22 cellular contexts compared by ENCODE assay signal in genomic region chr19:39828015-39828633, GRCh38. TPM values are rescaled to one million over a fixed set of nuclear protein-coding genes. Genes with fewer than 3 reads are reported as not detected.
DNase-seq lines count a peak whose midpoint lies in the region; ATAC-seq, FAIRE-seq and TF ChIP-seq lines count a peak whose summit lies in the region.
"Had no signal": no experiment of that assay in that cellular context is flagged by ENCODE, and none has a peak within 500 bp of the region (broad histone marks: within the 10 kb centered on the region; RNA-seq: fewer than 3 reads in every experiment).

No MANE protein-coding gene starts in this region.

- FAIRE-seq in K562 (lab: Jason Lieb, UNC), result no peak
- FAIRE-seq: astrocyte had no signal

- DNase-seq in NCI-H526 (lab: John Stamatoyannopoulos, UW) (peak; percentile 31 to 70), NCI-H526 treated with DMSO at 0.1 percent for 48 hours (lab: John Stamatoyannopoulos, UW) (no peak), NCI-H82 treated with DMSO at 0.1 percent for 48 hours (lab: John Stamatoyannopoulos, UW; ENCODE audit: unreplicated experiment) (peak; percentile 27), K562 (ENCODE audit: extremely low read depth in 1 of 4, low spot score in 3 of 4) (no peak), gastrocnemius medialis (peak in 1 of 2 donors; percentile 58), NOMO-1 treated with DMSO at 0.1 percent for 48 hours (lab: John Stamatoyannopoulos, UW; ENCODE audit: unreplicated experiment) (no peak), G401 (ENCODE audit: low spot score) (no peak), NK-92 (lab: John Stamatoyannopoulos, UW; ENCODE audit: unreplicated experiment) (no peak)
- DNase-seq: 8988T, Caco-2, dermis blood vessel endothelial cell, GOT3, KG1, left ventricle myocardium inferior, T-helper 1 cell had no signal

- POLR2A ChIA-PET in K562 (lab: Yijun Ruan, JAX), result interaction anchor here (0.7 to 1.0 kb wide), 2 partner anchors 13 kb away, joined by 3 read pairs; no protein-coding TSS in a partner anchor

- TF ChIP-seq CTCF in K562 (IDR thresholded peaks at IDR 0.05 in 2 of 3, conservative IDR thresholded peaks at IDR 0.05 in 1 of 3; ENCODE audit: insufficient read depth in 2 of 3, low read depth in 1 of 3, low read length in 3 of 3) (no peak), gastrocnemius medialis (IDR thresholded peaks at IDR 0.05 in 4 of 5, conservative IDR thresholded peaks at IDR 0.05 in 1 of 5) (no peak)

- TF ChIP-seq EP300 in K562 (IDR thresholded peaks at IDR 0.05; ENCODE audit: low read length), result no peak

- no peak for ATAC-seq in K562
- ATAC-seq in gastrocnemius medialis, result no peak
- ATAC-seq: activated T-helper 17 cell treated with anti-CD3 and anti-CD28 coated beads, Interleukin-2, amount 50 U/mL, for 72 hours; Panc1 had no signal

- no peak overlapping the region for H3K4me3 ChIP-seq in K562
- H3K4me3 ChIP-seq in gastrocnemius medialis, result no peak overlapping the region
- H3K4me3 ChIP-seq: left ventricle myocardium inferior, tibial artery had no signal

- H3K27ac ChIP-seq in K562 (ENCODE audit: extremely low read depth, low read depth, low read length) (no peak overlapping the region), gastrocnemius medialis (peak overlapping the region; percentile 38 to 99 (median 71))
- H3K27ac ChIP-seq: left ventricle myocardium inferior, tibial artery had no signal

- H3K27me3 ChIP-seq in K562 (ENCODE audit: control insufficient read depth in 2 of 2, insufficient read depth in 2 of 2, low read length in 2 of 2), result no peaks in the 10 kb centered on the region
- no peaks in the 10 kb centered on the region for H3K27me3 ChIP-seq in gastrocnemius medialis
- H3K27me3 ChIP-seq: tibial artery had no signal

- in situ Hi-C loops in K562 (cut with MboI), result no loop called here
- in situ Hi-C loops in gastrocnemius medialis (cut with MboI; ENCODE audit: low sequenced_read_pairs in 4 of 4), result loop anchor here in 2 of 4 donors (25.0 kb wide), 2 partner anchors 291 to 391 kb away; partner anchors contain the start of genes RPS16 (in 2 of the 2), SUPT5H (in 2 of the 2), EID2 (in 1 of the 2) and EID2B (in 1 of the 2)
- in situ Hi-C loops in G401 (cut with HindIII; ENCODE audit: low sequenced_read_pairs), result no loop called here

- no peaks in the 10 kb centered on the region for H4K20me1 ChIP-seq in K562 (replicated peaks; ENCODE audit: control insufficient read depth, insufficient read depth, low read length)

- H3K36me3 ChIP-seq in K562 (ENCODE audit: control insufficient read depth, insufficient read depth, low read length) (peaks cover 76% of the 10 kb centered on the region), gastrocnemius medialis (peaks cover 0 to 55% of the 10 kb centered on the region in 2 donors)

- TF ChIP-seq POLR2A in K562 (conservative IDR thresholded peaks at IDR 0.05) (no peak), gastrocnemius medialis (IDR thresholded peaks at IDR 0.05) (no peak)

- H3K9me3 ChIP-seq in K562 (replicated peaks; ENCODE audit: control insufficient read depth, insufficient read depth, low read depth, low read length), result no peaks in the 10 kb centered on the region
- no peaks in the 10 kb centered on the region for H3K9me3 ChIP-seq in gastrocnemius medialis
- H3K9me3 ChIP-seq: Caco-2, left ventricle myocardium inferior, tibial artery had no signal

- no TSS peak for BruUV-seq in K562 (replicated peaks; lab: Mats Ljungman, UMichigan)

- H3K4me1 ChIP-seq in K562 (replicated peaks in 1 of 2; ENCODE audit: control insufficient read depth in 2 of 2, insufficient read depth in 2 of 2, low read length in 2 of 2) (peaks cover 9 to 19% of the 10 kb centered on the region in 2 experiments), gastrocnemius medialis (peaks cover 36 to 59% of the 10 kb centered on the region in 2 donors)
- H3K4me1 ChIP-seq: Caco-2 had no signal

- CTCF ChIA-PET in K562 (lab: Yijun Ruan, JAX; ENCODE audit: low intra/inter-chr PET ratio), result no interaction called here

- no peak overlapping the region for H3K4me2 ChIP-seq in K562 (ENCODE audit: insufficient read depth, low read length)

- H3K79me2 ChIP-seq in K562 (ENCODE audit: control insufficient read depth, insufficient read depth, low read length), result peaks cover 13% of the 10 kb centered on the region

- H3K9ac ChIP-seq in K562 (ENCODE audit: insufficient read depth in 1 of 2, low read depth in 2 of 2, low read length in 2 of 2), result no peak overlapping the region

- no peak for TF ChIP-seq RAD21 in K562 (CRISPR knock-in tag; conservative IDR thresholded peaks at IDR 0.05 in 1 of 2, IDR thresholded peaks at IDR 0.05 in 1 of 2)

- peaks cover 8% of the 10 kb centered on the region for H3K9me1 ChIP-seq in K562 (ENCODE audit: control insufficient read depth, insufficient read depth, low read length)

- WGBS in K562 (ENCODE audit: insufficient coverage, low coverage, missing lambda C conversion rate), result 93% methylated on average over 26 of the region's 26 CpGs

- intact Hi-C loops in K562 (cut with micrococcal nuclease), result no loop called here
- intact Hi-C loops in gastrocnemius medialis (cut with DNase I; ENCODE audit: low total_unique reads), result loop anchor here (10.0 kb wide), 1 partner anchor 437 kb away; no protein-coding TSS in a partner anchor

- H2AFZ ChIP-seq in K562 (ENCODE audit: low read depth, low read length), result no peak overlapping the region

TF ChIP-seq in K562, 482 proteins besides CTCF, POLR2A, EP300 and RAD21 (continues in another document):
- TF ChIP-seq POLR2G (IDR thresholded peaks at IDR 0.05; ENCODE audit: low read depth, low read length), result 0 out of 2 replicates have a peak, but pooled peaks have one; percentile 30
- no peak for TF ChIP-seq IFI16 (CRISPR knock-in tag; IDR thresholded peaks at IDR 0.05)

RNA-seq across cellular contexts. Expression of gene DYRK1B, which starts 5.8 kb away (rescaled TPM):
- 12.5 and 24.0 TPM in 2 replicates for total RNA-seq in K562 (2011; cell fraction: chromatin; rRNA removed; ENCODE audit: low replicate concordance)
- total RNA-seq in K562 (2011; cell fraction: nucleolus; rRNA removed), result 15.0 and 17.8 TPM in 2 replicates
- 10.2 and 12.4 TPM in 2 replicates for total RNA-seq in K562 (2011; cell fraction: nucleoplasm; rRNA removed)
- total RNA-seq in K562 (2014; rRNA removed) (2.5 and 3.0 TPM in 2 replicates), K562 (2014; rRNA removed; fragmentation: Illumina TruSeq; extraction: Trizol) (0.35 and 0.91 TPM in 2 replicates), K562 (2015; rRNA removed; fragmentation: Illumina TruSeq; extraction: Trizol) (1.1 and 1.3 TPM in 2 replicates), K562 (2021) (5.0 and 5.2 TPM in 2 replicates), gastrocnemius medialis (10 to 100 TPM; 39.6 to 68.7 (median 61.8) TPM)
- polyA plus RNA-seq in K562 (2011; rRNA removed) (1.3 and 3.0 TPM in 2 replicates), K562 (2014; fragmentation: Illumina TruSeq; extraction: Trizol) (1.5 and 2.6 TPM in 2 replicates), K562 (2014; fragmentation: Nextera tagmentation; extraction: Ambion mirVana) (not detected), K562 (2014; rRNA removed) (1.4 and 2.0 TPM in 2 replicates)
- polyA plus RNA-seq in K562 (2011; cell fraction: cytosol; rRNA removed), result 1.1 and 2.3 TPM in 2 replicates
- 10.2 and 15.4 TPM in 2 replicates for polyA plus RNA-seq in K562 (2011; cell fraction: nucleus; rRNA removed)
- polyA plus RNA-seq in K562 (2012), result 3.8 and 7.2 TPM in 2 replicates
- 2.2 and 3.0 TPM in 2 replicates for polyA minus RNA-seq in K562 (2011; rRNA and poly(A)+ RNA removed)
- 5.1 and 6.6 TPM in 2 replicates for polyA minus RNA-seq in K562 (2011; cell fraction: cytosol; rRNA and poly(A)+ RNA removed)
- 5.7 and 6.7 TPM in 2 replicates for polyA minus RNA-seq in K562 (2011; cell fraction: nucleus; rRNA and poly(A)+ RNA removed)
- total RNA-seq in G401 (2014; rRNA removed; shearing (Covaris generic)), result 11.8 and 12.9 TPM in 2 replicates

RNA-seq across cellular contexts. Expression of gene FBL, which starts 18.1 kb away (rescaled TPM):
- 90.3 and 153 TPM in 2 replicates for total RNA-seq in K562 (2011; cell fraction: chromatin; rRNA removed; ENCODE audit: low replicate concordance)
- 155 and 156 TPM in 2 replicates for total RNA-seq in K562 (2011; cell fraction: nucleolus; rRNA removed)
- 201 and 290 TPM in 2 replicates for total RNA-seq in K562 (2011; cell fraction: nucleoplasm; rRNA removed)
- total RNA-seq in K562 (2014; rRNA removed), result 448 and 524 TPM in 2 replicates
- total RNA-seq in K562 (2014; rRNA removed; fragmentation: Illumina TruSeq; extraction: Trizol), result 676 and 696 TPM in 2 replicates
- 565 and 575 TPM in 2 replicates for total RNA-seq in K562 (2015; rRNA removed; fragmentation: Illumina TruSeq; extraction: Trizol)
- total RNA-seq in K562 (2021), result 761 and 811 TPM in 2 replicates
- 843 and 1,244 TPM in 2 replicates for polyA plus RNA-seq in K562 (2011; rRNA removed)
- 1,200 and 1,290 TPM in 2 replicates for polyA plus RNA-seq in K562 (2011; cell fraction: cytosol; rRNA removed)
- polyA plus RNA-seq in K562 (2011; cell fraction: nucleus; rRNA removed), result 284 and 323 TPM in 2 replicates
- polyA plus RNA-seq in K562 (2012), result 476 and 792 TPM in 2 replicates
- polyA plus RNA-seq in K562 (2014; fragmentation: Illumina TruSeq; extraction: Trizol), result 1,561 and 1,696 TPM in 2 replicates
- polyA plus RNA-seq in K562 (2014; fragmentation: Nextera tagmentation; extraction: Ambion mirVana), result 100 to 1,000 TPM; 201 to 235 TPM
- polyA plus RNA-seq in K562 (2014; rRNA removed), result 672 and 721 TPM in 2 replicates
- polyA minus RNA-seq in K562 (2011; rRNA and poly(A)+ RNA removed), result 930 and 947 TPM in 2 replicates
- polyA minus RNA-seq in K562 (2011; cell fraction: cytosol; rRNA and poly(A)+ RNA removed), result 316 and 353 TPM in 2 replicates
- polyA minus RNA-seq in K562 (2011; cell fraction: nucleus; rRNA and poly(A)+ RNA removed), result 33.4 and 57.8 TPM in 2 replicates
- total RNA-seq in gastrocnemius medialis, result 10 to 100 TPM; 40.4 to 79.4 (median 67.0) TPM
- 505 and 527 TPM in 2 replicates for total RNA-seq in G401 (2014; rRNA removed; shearing (Covaris generic))

RNA-seq across cellular contexts. Expression of gene LEUTX, which starts 49.5 kb away (rescaled TPM):
- not detected in 2 replicates for total RNA-seq in K562 (2011; cell fraction: chromatin; rRNA removed; ENCODE audit: low replicate concordance)
- total RNA-seq in K562 (2011; cell fraction: nucleolus; rRNA removed), result not detected in 2 replicates
- total RNA-seq in K562 (2011; cell fraction: nucleoplasm; rRNA removed), result not detected in 2 replicates
- total RNA-seq in K562 (2014; rRNA removed), result not detected in 2 replicates
- not detected in 2 replicates for total RNA-seq in K562 (2014; rRNA removed; fragmentation: Illumina TruSeq; extraction: Trizol)
- not detected in 2 replicates for total RNA-seq in K562 (2015; rRNA removed; fragmentation: Illumina TruSeq; extraction: Trizol)
- not detected in 2 replicates for total RNA-seq in K562 (2021)
- not detected in 2 replicates for polyA plus RNA-seq in K562 (2011; rRNA removed)
- not detected in 2 replicates for polyA plus RNA-seq in K562 (2011; cell fraction: cytosol; rRNA removed)
- polyA plus RNA-seq in K562 (2011; cell fraction: nucleus; rRNA removed), result not detected in 2 replicates
- polyA plus RNA-seq in K562 (2012), result not detected in 2 replicates
- polyA plus RNA-seq in K562 (2014; fragmentation: Illumina TruSeq; extraction: Trizol), result not detected in 2 replicates
- not detected for polyA plus RNA-seq in K562 (2014; fragmentation: Nextera tagmentation; extraction: Ambion mirVana)
- not detected in 2 replicates for polyA plus RNA-seq in K562 (2014; rRNA removed)
- polyA minus RNA-seq in K562 (2011; rRNA and poly(A)+ RNA removed), result not detected in 2 replicates
- not detected in 2 replicates for polyA minus RNA-seq in K562 (2011; cell fraction: cytosol; rRNA and poly(A)+ RNA removed)
- not detected in 2 replicates for polyA minus RNA-seq in K562 (2011; cell fraction: nucleus; rRNA and poly(A)+ RNA removed)
- not detected for total RNA-seq in gastrocnemius medialis
- total RNA-seq in G401 (2014; rRNA removed; shearing (Covaris generic)), result 0.74 TPM in 1 of 2 replicates, not detected in the other
- total RNA-seq: activated T-helper 17 cell treated with anti-CD3 and anti-CD28 coated beads, Interleukin-2, amount 50 U/mL, for 72 hours; astrocyte; Caco-2; dermis blood vessel endothelial cell; left ventricle myocardium inferior; myocyte; NCI-H460; renal cortical epithelial cell had no signal

Comparison
In these comparisons a context has a peak if more than half of its experiments do, and no peak if none do; other contexts are left out.
1. DNase-seq: peak in NCI-H526 (2 of 2) and NCI-H82 treated with DMSO at 0.1 percent for 48 hours (single experiment); none in NCI-H526 treated with DMSO at 0.1 percent for 48 hours (single experiment), K562 (0 of 4), NOMO-1 treated with DMSO at 0.1 percent for 48 hours (single experiment), G401 (single experiment) and NK-92 (single experiment).